24 cellular contexts compared by ENCODE assay signal in genomic region chr17:80374732-80375118, GRCh38. TPM values are rescaled to one million over a fixed set of nuclear protein-coding genes. Genes with fewer than 3 reads are reported as not detected.
DNase-seq lines count a peak whose midpoint lies in the region; ATAC-seq, FAIRE-seq and TF ChIP-seq lines count a peak whose summit lies in the region.
"Had no signal": no experiment of that assay in that cellular context is flagged by ENCODE, and none has a peak within 500 bp of the region (broad histone marks: within the 10 kb centered on the region; RNA-seq: fewer than 3 reads in every experiment).

No MANE protein-coding gene starts in this region.

- no peak overlapping the region for H2AK5ac ChIP-seq in IMR-90 (ENCODE audit: low read depth, low read length)

- DNase-seq in activated CD8-positive, alpha-beta memory T cell treated with anti-CD3 and anti-CD28 coated beads, Interleukin-2, amount 10 ng/mL, durations not matched to agents 7 days and 5 days, result no peak
- DNase-seq in activated CD8-positive, alpha-beta memory T cell treated with anti-CD3 and anti-CD28 coated beads for 24 hours, result no peak
- DNase-seq in A549 (ENCODE audit: low read depth in 1 of 2, low spot score in 1 of 2) (no peak), IMR-90 (no peak), endothelial cell (ENCODE audit: low spot score) (no peak), T-helper 2 cell (no peak), islet precursor cell (no peak)
- DNase-seq: Calu3; CD8-positive, alpha-beta T cell; GF-D8; GM23248; KG1; NCI-H1048; NCI-H1436 treated with DMSO at 0.1 percent for 48 hours; NCI-H2029; NCI-H2171; NCI-H526; PC-3; RPMI8226; SIG-M5 had no signal

- no peaks in the 10 kb centered on the region for H3K9me3 Mint-ChIP-seq in activated CD8-positive, alpha-beta memory T cell treated with anti-CD3 and anti-CD28 coated beads, Interleukin-2, amount 10 ng/mL, durations not matched to agents 7 days and 5 days (ENCODE audit: low read depth)
- H3K9me3 Mint-ChIP-seq in endothelial cell (ENCODE audit: unreplicated experiment), result no peaks in the 10 kb centered on the region
- H3K9me3 Mint-ChIP-seq: CD8-positive, alpha-beta T cell had no signal

- no peak overlapping the region for H3K14ac ChIP-seq in IMR-90 (replicated peaks; ENCODE audit: low read depth, low read length)

- H4K20me1 ChIP-seq in IMR-90 (ENCODE audit: insufficient read depth, low read length), result no peaks in the 10 kb centered on the region

- H3K4me3 ChIP-seq in A549 (no peak overlapping the region), IMR-90 (ENCODE audit: insufficient read depth, low read depth, low read length) (no peak overlapping the region)
- H3K4me3 ChIP-seq: BLaER1 treated with 17β-estradiol and CSF1 and Interleukin-3, amounts not matched to agents 10 nM and 100 nM; GM12878; GM23248; HAP-1 had no signal

- dilution Hi-C loops in IMR-90 (cut with HindIII; ENCODE audit: low sequenced_read_pairs, unreplicated experiment), result no loop called here

- WGBS in A549 (ENCODE audit: missing lambda C conversion rate), result 98% methylated on average over 3 of the region's 3 CpGs
- no CpG with 5 or more reads among the region's 3 CpGs for WGBS in IMR-90 (ENCODE audit: extremely low coverage in 2 of 2, insufficient read length in 1 of 2), 2 experiments

- intact Hi-C loops in IMR-90 (cut with micrococcal nuclease), result no loop called here

- no peak for TF ChIP-seq EP300 in A549 (IDR thresholded peaks at IDR 0.05)

- H3K18ac ChIP-seq in IMR-90 (ENCODE audit: low read depth, low read length), result no peak overlapping the region

- no peak overlapping the region for H3K23ac ChIP-seq in IMR-90 (ENCODE audit: low read depth, low read length)

- peaks cover 6% of the 10 kb centered on the region; the same call in 1 of the 2 replicates for H3K9me1 ChIP-seq in IMR-90 (ENCODE audit: insufficient read depth, low read length)

- H3K36me3 Mint-ChIP-seq in activated CD8-positive, alpha-beta memory T cell treated with anti-CD3 and anti-CD28 coated beads, Interleukin-2, amount 10 ng/mL, durations not matched to agents 7 days and 5 days, result peaks cover 85% of the 10 kb centered on the region
- H3K36me3 Mint-ChIP-seq in endothelial cell (ENCODE audit: low read depth, unreplicated experiment), result peaks cover 53% of the 10 kb centered on the region

- peaks cover 6% of the 10 kb centered on the region for H3K4me1 Mint-ChIP-seq in activated CD8-positive, alpha-beta memory T cell treated with anti-CD3 and anti-CD28 coated beads, Interleukin-2, amount 10 ng/mL, durations not matched to agents 7 days and 5 days
- peaks cover 22% of the 10 kb centered on the region for H3K4me1 Mint-ChIP-seq in endothelial cell (ENCODE audit: unreplicated experiment)

- no peak overlapping the region for H2BK5ac ChIP-seq in IMR-90 (ENCODE audit: low read depth, low read length, poor library complexity, severe bottlenecking)

- H3K79me1 ChIP-seq in IMR-90 (ENCODE audit: low read depth in 1 of 2, low read length in 2 of 2), result 0 out of 4 replicates have a peak, but pooled peaks cover 0 to 5% of the 10 kb centered on the region in 2 experiments

- no peak overlapping the region for H3K9ac ChIP-seq in IMR-90 (ENCODE audit: low read depth, low read length)
- H3K9ac ChIP-seq: GM23248 had no signal

- no peak overlapping the region for H3K4ac ChIP-seq in IMR-90 (ENCODE audit: low read depth, low read length)

- no peak overlapping the region for H3K27ac ChIP-seq in A549
- H3K27ac ChIP-seq in IMR-90 (ENCODE audit: insufficient read depth, low read length), result no peak overlapping the region
- H3K27ac ChIP-seq: BLaER1 treated with 17β-estradiol and CSF1 and Interleukin-3, amounts not matched to agents 10 nM and 100 nM; GM23248 had no signal

- FAIRE-seq in A549 (lab: Jason Lieb, UNC), result no peak
- FAIRE-seq: GM12878, HTR-8/SVneo had no signal

- no peaks in the 10 kb centered on the region for H3K27me3 ChIP-seq in IMR-90 (ENCODE audit: control insufficient read depth, insufficient read depth, low read length)
- H3K27me3 ChIP-seq: BLaER1 treated with 17β-estradiol and CSF1 and Interleukin-3, amounts not matched to agents 10 nM and 100 nM had no signal

- H2BK120ac ChIP-seq in IMR-90 (ENCODE audit: low read depth, low read length), result no peak overlapping the region

- H4K8ac ChIP-seq in IMR-90 (ENCODE audit: low read depth in 2 of 2, low read length in 2 of 2), result no peak overlapping the region

- H2AFZ ChIP-seq in IMR-90 (replicated peaks; ENCODE audit: low read length, poor library complexity), result no peak overlapping the region
- H2AFZ ChIP-seq: GM23248 had no signal

- TF ChIP-seq RAD21 in A549 (conservative IDR thresholded peaks at IDR 0.05 in 1 of 2, IDR thresholded peaks at IDR 0.05 in 1 of 2) (no peak), IMR-90 (IDR thresholded peaks at IDR 0.05; ENCODE audit: low read length) (no peak)

- POLR2A ChIA-PET in A549 (lab: Yijun Ruan, JAX), result no interaction called here
- POLR2A ChIA-PET in IMR-90 (lab: Charles Lee; ENCODE audit: unreplicated experiment), result no interaction called here

- H3K4me1 ChIP-seq in A549 (no peaks in the 10 kb centered on the region), IMR-90 (ENCODE audit: control insufficient read depth, insufficient read depth, low read length) (no peaks in the 10 kb centered on the region)
- H3K4me1 ChIP-seq: HAP-1 had no signal

- no TSS peak for BruUV-seq in IMR-90 (replicated peaks; lab: Mats Ljungman, UMichigan)

- no peak overlapping the region for H2BK15ac ChIP-seq in IMR-90 (ENCODE audit: low read depth, low read length)

- no peak overlapping the region for H3K4me2 ChIP-seq in A549
- no peak overlapping the region for H3K4me2 ChIP-seq in IMR-90 (ENCODE audit: low read depth, low read length)

- H4K91ac ChIP-seq in IMR-90 (ENCODE audit: insufficient read depth, low read depth, low read length), result no peak overlapping the region

- CTCF ChIA-PET in activated CD8-positive, alpha-beta memory T cell treated with anti-CD3 and anti-CD28 coated beads, Interleukin-2, amount 10 ng/mL, durations not matched to agents 7 days and 5 days (lab: Charles Lee), result no interaction called here
- CTCF ChIA-PET in A549 (lab: Yijun Ruan, JAX), result no interaction called here
- CTCF ChIA-PET in IMR-90 (lab: Yijun Ruan, JAX), result no interaction called here

- no peak overlapping the region for H3K56ac ChIP-seq in IMR-90 (ENCODE audit: extremely low read depth, insufficient read depth, low read length)

- H3K9me3 ChIP-seq in A549 (no peaks in the 10 kb centered on the region), IMR-90 (ENCODE audit: control insufficient read depth, insufficient read depth, low read length) (no peaks in the 10 kb centered on the region)
- H3K9me3 ChIP-seq: BLaER1 treated with 17β-estradiol and CSF1 and Interleukin-3, amounts not matched to agents 10 nM and 100 nM; HAP-1 had no signal

- no peaks in the 10 kb centered on the region for H3K27me3 Mint-ChIP-seq in activated CD8-positive, alpha-beta memory T cell treated with anti-CD3 and anti-CD28 coated beads, Interleukin-2, amount 10 ng/mL, durations not matched to agents 7 days and 5 days
- peaks cover 2% of the 10 kb centered on the region for H3K27me3 Mint-ChIP-seq in endothelial cell (ENCODE audit: unreplicated experiment)

- in situ Hi-C loops in IMR-90 (cut with MboI; ENCODE audit: low sequenced_read_pairs), result no loop called here

- H3K36me3 ChIP-seq in IMR-90 (ENCODE audit: control insufficient read depth, insufficient read depth, low read length), result peaks cover 66% of the 10 kb centered on the region

- H4K5ac ChIP-seq in IMR-90 (ENCODE audit: low read depth, low read length), result no peak overlapping the region

- TF ChIP-seq CTCF in A549 (IDR thresholded peaks at IDR 0.05) (no peak), IMR-90 (conservative IDR thresholded peaks at IDR 0.05; ENCODE audit: low read depth, low read length) (no peak), endothelial cell (IDR thresholded peaks at IDR 0.05; ENCODE audit: unreplicated experiment) (no peak)

- no peak for TF ChIP-seq POLR2A in A549 (IDR thresholded peaks at IDR 0.05; ENCODE audit: low read length)
- TF ChIP-seq POLR2A in IMR-90 (IDR thresholded peaks at IDR 0.05; ENCODE audit: low read depth, low read length), result no peak

- no peak for ATAC-seq in activated CD8-positive, alpha-beta memory T cell treated with anti-CD3 and anti-CD28 coated beads, Interleukin-2, amount 10 ng/mL, durations not matched to agents 7 days and 5 days
- ATAC-seq in A549 (no peak), IMR-90 (ENCODE audit: low read depth) (no peak)
- ATAC-seq: CD8-positive, alpha-beta T cell; GM12878; PC-3 had no signal

- H3K27ac Mint-ChIP-seq in activated CD8-positive, alpha-beta memory T cell treated with anti-CD3 and anti-CD28 coated beads, Interleukin-2, amount 10 ng/mL, durations not matched to agents 7 days and 5 days, result peak overlapping the region; percentile 24
- H3K27ac Mint-ChIP-seq in endothelial cell (ENCODE audit: unreplicated experiment), result no peak overlapping the region
- H3K27ac Mint-ChIP-seq: CD8-positive, alpha-beta T cell had no signal

- no peak overlapping the region for H2BK20ac ChIP-seq in IMR-90 (ENCODE audit: low read depth, low read length)

- H2AK9ac ChIP-seq in IMR-90 (replicated peaks; ENCODE audit: low read depth, low read length, poor library complexity), result no peak overlapping the region

- no peak overlapping the region for H3K4me3 Mint-ChIP-seq in activated CD8-positive, alpha-beta memory T cell treated with anti-CD3 and anti-CD28 coated beads, Interleukin-2, amount 10 ng/mL, durations not matched to agents 7 days and 5 days
- peak overlapping the region; percentile 60 for H3K4me3 Mint-ChIP-seq in endothelial cell (ENCODE audit: unreplicated experiment)
- H3K4me3 Mint-ChIP-seq: CD8-positive, alpha-beta T cell had no signal

TF ChIP-seq in A549, 52 proteins besides CTCF, POLR2A, EP300 and RAD21:
- peak; percentile 64 for TF ChIP-seq MAFK (IDR thresholded peaks at IDR 0.05; ENCODE audit: partially characterized antibody)
- TF ChIP-seq CHD2 (IDR thresholded peaks at IDR 0.05; ENCODE audit: low read length, partially characterized antibody), result no peak

TF ChIP-seq in IMR-90, 13 proteins besides CTCF, POLR2A, EP300 and RAD21 (continues in another document):
- peak; percentile 36; the same call in 1 of the 2 replicates for TF ChIP-seq MAFK (IDR thresholded peaks at IDR 0.05; ENCODE audit: low read depth, low read length)

RNA-seq across cellular contexts. Expression of gene ENDOV, which starts 40.2 kb away (rescaled TPM):
- total RNA-seq in activated CD8-positive, alpha-beta memory T cell treated with anti-CD3 and anti-CD28 coated beads, Interleukin-2, amount 10 ng/mL, durations not matched to agents 7 days and 5 days, result 10 to 100 TPM; 15.1 to 18.4 TPM
- polyA plus RNA-seq in A549 (2011; rRNA removed), result 33.2 and 37.2 TPM in 2 replicates
- 46.1 and 52.4 TPM in 2 replicates for polyA plus RNA-seq in A549 (2012; cell fraction: cytosol; rRNA removed)
- 75.2 and 75.4 TPM in 2 replicates for polyA plus RNA-seq in A549 (2012; cell fraction: nucleus; rRNA removed)
- polyA plus RNA-seq in A549 (2017; fragmentation: RNase III; extraction: RNeasy Plus Mini Kit Qiagen cat#74134 plus additional on column Dnase treatment), result 39.1 to 43.8 TPM (median 42.6 TPM) in 3 replicates
- polyA minus RNA-seq in A549 (2011; rRNA and poly(A)+ RNA removed), result 39.3 and 41.7 TPM in 2 replicates
- 9.4 and 15.1 TPM in 2 replicates for total RNA-seq in IMR-90 (2012; rRNA removed)
- polyA plus RNA-seq in IMR-90 (2012; rRNA removed), result 30.3 and 33.4 TPM in 2 replicates
- 42.5 and 47.9 TPM in 2 replicates for polyA plus RNA-seq in IMR-90 (2012; cell fraction: cytosol; rRNA removed)
- polyA plus RNA-seq in IMR-90 (2012; cell fraction: nucleus; rRNA removed; ENCODE audit: low replicate concordance), result 50.0 and 67.2 TPM in 2 replicates
- total RNA-seq in endothelial cell (ENCODE audit: unreplicated experiment), result 40.7 TPM
